In genomic region chr12:102119674-102120563, GRCh38 we compare ENCODE assay signal across 8 cellular contexts. TPM values are rescaled to one million over a fixed set of nuclear protein-coding genes. Genes with fewer than 3 reads are reported as not detected.
DNase-seq lines count a peak whose midpoint lies in the region; ATAC-seq and TF ChIP-seq lines count a peak whose summit lies in the region.

Gene NUP37, minus strand, starts transcription at chr12:102120114. Its CDS starts 1,596 bp downstream, at chr12:102118518.
Gene PARPBP, plus strand, starts transcription at chr12:102120183. Its CDS starts 3,706 bp downstream, at chr12:102123889.

- no peak for TF ChIP-seq CTCF in OCI-LY7 (conservative IDR thresholded peaks at IDR 0.05; ENCODE audit: low read length)
- TF ChIP-seq CTCF in mucosa of descending colon (IDR thresholded peaks at IDR 0.05): no peak

- POLR2A ChIA-PET in OCI-LY7 (lab: Charles Lee): interaction anchor here (0.6 to 1.3 kb wide), 8 partner anchors 15 to 1514 kb away, joined by 3 to 4 read pairs (median 3); no protein-coding TSS in a partner anchor

- CTCF ChIA-PET in OCI-LY7 (lab: Charles Lee; ENCODE audit: unreplicated experiment): interaction anchor here (0.5 to 0.6 kb wide), 2 partner anchors 24 to 347 kb away, joined by 3 to 4 read pairs; no protein-coding TSS in a partner anchor

- ATAC-seq in GM21515 (IDR thresholded peaks at IDR 0.05; ENCODE audit: unreplicated experiment): peak; percentile 95
- ATAC-seq in mucosa of descending colon: peak; percentile 100

- peaks cover 60% of the 10 kb centered on the region for H3K79me2 ChIP-seq in OCI-LY7 (ENCODE audit: insufficient read depth, low read depth, low read length)

- peak within 1 kb of the TSS; percentile 84 for H2AFZ ChIP-seq in OCI-LY7 (ENCODE audit: low read length)

- H3K4me3 ChIP-seq in OCI-LY7 (ENCODE audit: low read depth, low read length, poor library complexity, severe bottlenecking) (peak within 1 kb of the TSS; percentile 98), mucosa of descending colon (peak within 1 kb of the TSS; percentile 54)

- peak within 1 kb of the TSS; percentile 87 for H3K4me2 ChIP-seq in OCI-LY7 (ENCODE audit: low read length)

- peak; percentile 58 for DNase-seq in DMS 273 treated with DMSO at 0.1 percent for 48 hours (lab: John Stamatoyannopoulos, UW)
- DNase-seq in HuH-7 (ENCODE audit: low spot score): peak; percentile 79
- DNase-seq in OCI-LY7 (ENCODE audit: low spot score): peak; percentile 93
- DNase-seq in activated T-cell treated with anti-CD3 and anti-CD28 coated beads for 24 hours (ENCODE audit: low read depth): peak; percentile 90
- peak; percentile 61 for DNase-seq in epithelial cell of prostate (ENCODE audit: low read depth, low spot score)
- DNase-seq in mucosa of descending colon: peak; percentile 92 to 94 (median 93)
- peak; percentile 85 for DNase-seq in stimulated activated CD8-positive, alpha-beta memory T cell treated with anti-CD3 and anti-CD28 coated beads, Interleukin-4, amount 100 ng/mL, for 24 hours (ENCODE audit: low read depth)

- peaks cover 65% of the 10 kb centered on the region for H3K36me3 ChIP-seq in OCI-LY7 (ENCODE audit: insufficient read depth, low read length)
- H3K36me3 ChIP-seq in mucosa of descending colon (ENCODE audit: low read depth): no peaks in the 10 kb centered on the region

- intact Hi-C loops in OCI-LY7 (cut with micrococcal nuclease; ENCODE audit: unreplicated experiment): loop anchor here (2.0 kb wide), 2 partner anchors 57 to 183 kb away; no protein-coding TSS in a partner anchor
- intact Hi-C loops in mucosa of descending colon (cut with DNase I, micrococcal nuclease): no loop called here

- peak within 1 kb of the TSS; percentile 81 for H3K27ac ChIP-seq in OCI-LY7 (ENCODE audit: low read depth, low read length, poor library complexity, severe bottlenecking)
- peak within 1 kb of the TSS; percentile 77 for H3K27ac ChIP-seq in epithelial cell of prostate

- H3K9me3 ChIP-seq in OCI-LY7 (ENCODE audit: low read length) (no peaks in the 10 kb centered on the region), mucosa of descending colon (no peaks in the 10 kb centered on the region)

- no TSS peak for BruUV-seq in OCI-LY7 (replicated peaks; lab: Mats Ljungman, UMichigan)

- H4K20me1 ChIP-seq in OCI-LY7 (ENCODE audit: insufficient read depth, low read length): no peaks in the 10 kb centered on the region

- H3K4me1 ChIP-seq in OCI-LY7 (ENCODE audit: insufficient read depth, low read length, poor library complexity, severe bottlenecking) (peaks cover 31% of the 10 kb centered on the region), mucosa of descending colon (ENCODE audit: low read depth) (peaks cover 7% of the 10 kb centered on the region)

- H3K9me2 ChIP-seq in OCI-LY7 (ENCODE audit: insufficient read depth, low read length): no peaks in the 10 kb centered on the region

RNA-seq across cellular contexts. Expression of gene NUP37, which starts in this region (rescaled TPM):
- 32.9 and 40.6 TPM in 2 replicates for total RNA-seq in OCI-LY7 (2014; rRNA removed; shearing (Covaris generic))
- 70.3 and 72.8 TPM in 2 replicates for total RNA-seq in OCI-LY7 (2022)
- total RNA-seq in mucosa of descending colon: 10 to 100 TPM; 13.7 to 25.9 (median 22.6) TPM

RNA-seq across cellular contexts. Expression of gene PARPBP, which starts in this region (rescaled TPM):
- total RNA-seq in OCI-LY7 (2014; rRNA removed; shearing (Covaris generic)): 32.9 and 48.8 TPM in 2 replicates
- 48.3 and 49.8 TPM in 2 replicates for total RNA-seq in OCI-LY7 (2022)
- 1 to 10 TPM; 2.7 to 9.0 (median 4.9) TPM for total RNA-seq in mucosa of descending colon

Comparison
In these comparisons a context has a peak if more than half of its experiments do, and no peak if none do; other contexts are left out.
1. Peak in every context shown above with its lines: DNase-seq, ATAC-seq, H3K4me3 ChIP-seq and H3K27ac ChIP-seq.